22 cellular contexts compared by ENCODE assay signal in genomic region chr6:137840252-137840651, GRCh38.
"Had no signal": no experiment of that assay in that cellular context is flagged by ENCODE, and none has a peak within 500 bp of the region (broad histone marks: within the 10 kb centered on the region; RNA-seq: fewer than 3 reads in every experiment).

No MANE protein-coding gene starts in this region.

- H3K27me3 ChIP-seq: dorsolateral prefrontal cortex, right atrium auricular region, sigmoid colon, testis, tibial artery, upper lobe of left lung had no signal

- DNase-seq: dorsolateral prefrontal cortex; effector CD4-positive, alpha-beta T cell; hypothalamus; left ventricle myocardium superior; lower lobe of right lung; naive thymus-derived CD8-positive, alpha-beta T cell; nephron progenitor cell; nucleus accumbens; sigmoid colon; stimulated activated CD4-positive, alpha-beta T cell treated with anti-CD3 and anti-CD28 coated beads, Interleukin-2, amount 100 ng/mL, for 24 hours; stimulated activated CD4-positive, alpha-beta T cell treated with anti-CD3 and anti-CD28 coated beads, Interleukin-4, amount 100 ng/mL, for 24 hours; stimulated activated naive CD8-positive, alpha-beta T cell treated with anti-CD3 and anti-CD28 coated beads, Interleukin-15, Interleukin-2, amounts not matched to agents 100 U/mL and 50 U/mL, for 24 hours; substantia nigra; testis; tibial artery; upper lobe of left lung had no signal

- H3K27ac ChIP-seq: dorsolateral prefrontal cortex, lower lobe of right lung, prostate gland, right atrium auricular region, sigmoid colon, testis, tibial artery, upper lobe of left lung had no signal

- H3K4me3 Mint-ChIP-seq: naive thymus-derived CD8-positive, alpha-beta T cell; nephron progenitor cell; stimulated activated memory B cell treated with anti-CD40 and anti-IgM and Interleukin-4, amounts not matched to agents 10 μg/mL and 1 μg/mL and 100 μg/mL, for 72 hours had no signal

- H3K9me3 ChIP-seq: lower lobe of right lung, prostate gland, testis, tibial artery, upper lobe of left lung had no signal

- ATAC-seq: left ventricle myocardium superior; lower lobe of right lung; naive thymus-derived CD8-positive, alpha-beta T cell; stimulated activated memory B cell treated with anti-CD40 and anti-IgM and Interleukin-4, amounts not matched to agents 10 μg/mL and 1 μg/mL and 100 μg/mL, for 72 hours; stimulated activated naive CD8-positive, alpha-beta T cell treated with anti-CD3 and anti-CD28 coated beads, Interleukin-15, Interleukin-2, amounts not matched to agents 100 U/mL and 50 U/mL, for 24 hours had no signal

- H3K36me3 ChIP-seq: lower lobe of right lung, prostate gland, right atrium auricular region, sigmoid colon, tibial artery, upper lobe of left lung had no signal

- H3K4me1 ChIP-seq: lower lobe of right lung, prostate gland, right atrium auricular region, sigmoid colon, testis, tibial artery, upper lobe of left lung had no signal

- H3K27ac Mint-ChIP-seq: nephron progenitor cell; stimulated activated memory B cell treated with anti-CD40 and anti-IgM and Interleukin-4, amounts not matched to agents 10 μg/mL and 1 μg/mL and 100 μg/mL, for 72 hours had no signal

- H3K4me3 ChIP-seq: dorsolateral prefrontal cortex, lower lobe of right lung, prostate gland, right atrium auricular region, sigmoid colon, testis, tibial artery, upper lobe of left lung had no signal

- FAIRE-seq: frontal cortex, keratinocyte, urothelium cell line had no signal
